Comparison of ENCODE assay signal across 11 cellular contexts in genomic region chr22:46652081-46652929, GRCh38. TPM values are rescaled to one million over a fixed set of nuclear protein-coding genes. Genes with fewer than 3 reads are reported as not detected.
DNase-seq lines count a peak whose midpoint lies in the region; ATAC-seq and TF ChIP-seq lines count a peak whose summit lies in the region.
"Had no signal": no experiment of that assay in that cellular context is flagged by ENCODE, and none has a peak within 500 bp of the region (broad histone marks: within the 10 kb centered on the region; RNA-seq: fewer than 3 reads in every experiment).

No MANE protein-coding gene starts in this region.

- no peaks in the 10 kb centered on the region for H3K9me3 ChIP-seq in mucosa of descending colon

- H3K27me3 ChIP-seq in dorsolateral prefrontal cortex = no peaks in the 10 kb centered on the region

- ATAC-seq in mucosa of descending colon (peak; percentile 68), GM21737 (IDR thresholded peaks at IDR 0.05; ENCODE audit: unreplicated experiment) (no peak), GM19023 (IDR thresholded peaks at IDR 0.05; ENCODE audit: unreplicated experiment) (no peak)

- H3K4me1 ChIP-seq in mucosa of descending colon (ENCODE audit: low read depth) = peaks cover 34% of the 10 kb centered on the region

- no peaks in the 10 kb centered on the region for H3K36me3 ChIP-seq in mucosa of descending colon (ENCODE audit: low read depth)

- intact Hi-C loops in dorsolateral prefrontal cortex (cut with DNase I) = no loop called here
- intact Hi-C loops in mucosa of descending colon (cut with DNase I, micrococcal nuclease) = no loop called here

- TF ChIP-seq CTCF in dorsolateral prefrontal cortex (IDR thresholded peaks at IDR 0.05 in 54 of 56, conservative IDR thresholded peaks at IDR 0.05 in 2 of 56; ENCODE audit: low read depth in 1 of 56, partially characterized antibody in 56 of 56) (no peak), mucosa of descending colon (IDR thresholded peaks at IDR 0.05) (no peak)

- DNase-seq in stimulated activated CD4-positive, alpha-beta T cell treated with anti-CD3 and anti-CD28 coated beads, Interleukin-1b, Interleukin-23, amount 100 ng/mL, for 48 hours = peak; percentile 22
- DNase-seq in stimulated activated CD4-positive, alpha-beta T cell treated with anti-CD3 and anti-CD28 coated beads, Interleukin-4, amount 100 ng/mL, for 1 hour = no peak
- DNase-seq in dorsolateral prefrontal cortex = no peak
- peak in 2 of 3 donors; percentile 32 to 59 for DNase-seq in mucosa of descending colon
- no peak for DNase-seq in NCI-H2081 treated with DMSO at 0.1 percent for 48 hours (lab: John Stamatoyannopoulos, UW)
- no peak for DNase-seq in iPS-NIHi7 (ENCODE audit: extremely low spot score)
- DNase-seq: activated CD4-positive, alpha-beta T cell treated with anti-CD3 and anti-CD28 coated beads for 1 hour; KBM-7 had no signal

- peak overlapping the region in 30 of 59 donors; percentile 7 to 47 (median 32) for H3K4me3 ChIP-seq in dorsolateral prefrontal cortex
- no peak overlapping the region for H3K4me3 ChIP-seq in mucosa of descending colon

- peak overlapping the region in 54 of 59 donors; percentile 28 to 87 (median 76) for H3K27ac ChIP-seq in dorsolateral prefrontal cortex
- H3K27ac ChIP-seq: C4-2B had no signal

RNA-seq across cellular contexts. Expression of gene GRAMD4, which starts 32.1 kb away (rescaled TPM):
- total RNA-seq in dorsolateral prefrontal cortex (10 to 100 TPM; 33.2 to 89.6 (median 61.9) TPM), mucosa of descending colon (100 to 1,000 TPM; 114 to 203 (median 197) TPM)

Comparison
In these comparisons a context has a peak if more than half of its experiments do, and no peak if none do; other contexts are left out.
1. DNase-seq: peak in stimulated activated CD4-positive, alpha-beta T cell treated with anti-CD3 and anti-CD28 coated beads, Interleukin-1b, Interleukin-23, amount 100 ng/mL, for 48 hours (single experiment) and mucosa of descending colon (2 of 3); none in stimulated activated CD4-positive, alpha-beta T cell treated with anti-CD3 and anti-CD28 coated beads, Interleukin-4, amount 100 ng/mL, for 1 hour (single experiment), dorsolateral prefrontal cortex (0 of 10), NCI-H2081 treated with DMSO at 0.1 percent for 48 hours (single experiment) and iPS-NIHi7 (single experiment).